15 cellular contexts compared by ENCODE assay signal in the genomic region with DNA sequence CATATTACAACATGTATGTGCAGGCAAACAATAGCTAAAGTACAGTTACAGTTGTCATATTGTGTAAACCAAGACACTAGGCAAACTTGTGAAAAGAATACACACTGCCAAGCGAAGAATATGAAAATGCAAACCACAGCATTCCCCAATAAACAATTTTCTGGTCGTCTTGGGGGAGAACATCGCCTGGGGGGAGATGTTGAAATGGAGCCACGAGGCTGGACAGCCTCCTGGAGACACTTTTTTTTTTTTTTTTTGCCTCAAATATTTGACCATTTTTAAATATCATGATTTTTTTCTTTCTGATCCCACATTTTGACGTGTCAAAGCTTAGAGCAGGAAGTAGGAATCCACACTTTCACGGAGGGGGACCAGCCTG. TPM values are rescaled to one million over a fixed set of nuclear protein-coding genes. Genes with fewer than 3 reads are reported as not detected.
DNase-seq lines count a peak whose midpoint lies in the region; ATAC-seq and TF ChIP-seq lines count a peak whose summit lies in the region.
"Had no signal": no experiment of that assay in that cellular context is flagged by ENCODE, and none has a peak within 500 bp of the region (broad histone marks: within the 10 kb centered on the region; RNA-seq: fewer than 3 reads in every experiment).

No MANE protein-coding gene starts in this region.

- intact Hi-C loops in CD8-positive, alpha-beta T cell (cut with DNase I, micrococcal nuclease), result no loop called here
- intact Hi-C loops in naive thymus-derived CD4-positive, alpha-beta T cell (cut with micrococcal nuclease), result loop anchor here in 1 of 2 donors (1.0 kb wide), 2 partner anchors 116 to 162 kb away; a partner anchor contains a TSS

- ATAC-seq in CD8-positive, alpha-beta T cell, result no peak
- ATAC-seq in HG03159 (IDR thresholded peaks at IDR 0.05; ENCODE audit: unreplicated experiment) (peak; percentile 1), GM19395 (IDR thresholded peaks at IDR 0.05; ENCODE audit: unreplicated experiment) (no peak), GM21825 (IDR thresholded peaks at IDR 0.05; ENCODE audit: unreplicated experiment) (no peak)
- no peak for ATAC-seq in activated naive CD8-positive, alpha-beta T cell treated with anti-CD3 and anti-CD28 coated beads, Interleukin-2, amount 50 U/mL, for 24 hours
- ATAC-seq in naive thymus-derived CD4-positive, alpha-beta T cell, result no peak

- H3K4me1 Mint-ChIP-seq in CD8-positive, alpha-beta T cell (ENCODE audit: low read depth), result peaks cover 14% of the 10 kb centered on the region
- H3K4me1 Mint-ChIP-seq in activated naive CD8-positive, alpha-beta T cell treated with anti-CD3 and anti-CD28 coated beads, Interleukin-2, amount 50 U/mL, for 24 hours, result peaks cover 14% of the 10 kb centered on the region
- H3K4me1 Mint-ChIP-seq in naive thymus-derived CD4-positive, alpha-beta T cell, result peaks cover 8 to 20% (median 14%) of the 10 kb centered on the region in 7 donors

- H3K27ac ChIP-seq in CD8-positive, alpha-beta T cell (ENCODE audit: low read depth, low read length), result no peak overlapping the region
- H3K27ac ChIP-seq in naive thymus-derived CD4-positive, alpha-beta T cell (ENCODE audit: low read depth, low read length), result no peak overlapping the region
- H3K27ac ChIP-seq: C4-2B had no signal

- TF ChIP-seq CTCF in CD8-positive, alpha-beta T cell (IDR thresholded peaks at IDR 0.05), result no peak

- H3K4me3 ChIP-seq in CD8-positive, alpha-beta T cell (ENCODE audit: low read depth, low read length), result peak overlapping the region; percentile 12
- H3K4me3 ChIP-seq in naive thymus-derived CD4-positive, alpha-beta T cell (ENCODE audit: low read length), result peak overlapping the region; percentile 2
- H3K4me3 ChIP-seq: heart right ventricle, mucosa of descending colon had no signal

- H3K27me3 ChIP-seq in CD8-positive, alpha-beta T cell (ENCODE audit: insufficient read depth, low read length), result no peaks in the 10 kb centered on the region
- H3K27me3 ChIP-seq in naive thymus-derived CD4-positive, alpha-beta T cell (ENCODE audit: control insufficient read depth in 2 of 2, insufficient read depth in 2 of 2, low read length in 2 of 2), result peaks cover 0 to 4% of the 10 kb centered on the region in 2 donors

- no peaks in the 10 kb centered on the region for H3K36me3 ChIP-seq in CD8-positive, alpha-beta T cell (ENCODE audit: insufficient read depth, low read length)
- no peaks in the 10 kb centered on the region for H3K36me3 ChIP-seq in naive thymus-derived CD4-positive, alpha-beta T cell (ENCODE audit: control insufficient read depth in 2 of 3, insufficient read depth in 3 of 3, low read length in 3 of 3)

- POLR2A ChIA-PET in CD8-positive, alpha-beta T cell (lab: Charles Lee), result no interaction called here
- POLR2A ChIA-PET in naive thymus-derived CD4-positive, alpha-beta T cell (lab: Charles Lee), result interaction anchor here (0.6 kb wide), 2 partner anchors 74 to 1557 kb away, joined by 3 to 5 read pairs; no protein-coding TSS in a partner anchor

- H3K27me3 Mint-ChIP-seq in CD8-positive, alpha-beta T cell (ENCODE audit: low read depth), result peaks cover 63% of the 10 kb centered on the region
- H3K27me3 Mint-ChIP-seq in activated naive CD8-positive, alpha-beta T cell treated with anti-CD3 and anti-CD28 coated beads, Interleukin-2, amount 50 U/mL, for 24 hours, result peaks cover 71% of the 10 kb centered on the region
- H3K27me3 Mint-ChIP-seq in naive thymus-derived CD4-positive, alpha-beta T cell, result peaks cover 59 to 66% (median 60%) of the 10 kb centered on the region in 5 donors

- DNase-seq in CD8-positive, alpha-beta T cell, result no peak
- no peak for DNase-seq in activated naive CD8-positive, alpha-beta T cell treated with anti-CD3 and anti-CD28 coated beads, Interleukin-2, amount 50 U/mL, for 24 hours
- DNase-seq in naive thymus-derived CD4-positive, alpha-beta T cell, result no peak
- DNase-seq in activated CD4-positive, CD25-positive, alpha-beta regulatory T cell (lab: John Stamatoyannopoulos, UW), result no peak
- no peak for DNase-seq in activated naive CD4-positive, alpha-beta T cell treated with anti-CD3 and anti-CD28 coated beads, Interleukin-2, amount 50 U/mL, for 16 hours
- DNase-seq: anterior cingulate cortex, heart right ventricle, NCI-H1092 treated with DMSO at 0.1 percent for 48 hours, NCI-H526 treated with DMSO at 0.1 percent for 48 hours, SHP77 treated with DMSO at 0.1 percent for 48 hours had no signal

- no peaks in the 10 kb centered on the region for H3K36me3 Mint-ChIP-seq in CD8-positive, alpha-beta T cell
- H3K36me3 Mint-ChIP-seq in activated naive CD8-positive, alpha-beta T cell treated with anti-CD3 and anti-CD28 coated beads, Interleukin-2, amount 50 U/mL, for 24 hours (ENCODE audit: low read depth), result no peaks in the 10 kb centered on the region
- H3K36me3 Mint-ChIP-seq in naive thymus-derived CD4-positive, alpha-beta T cell, result peaks cover 0 to 5% (median 0%) of the 10 kb centered on the region in 5 donors

- no peak overlapping the region for H3K27ac Mint-ChIP-seq in CD8-positive, alpha-beta T cell
- H3K27ac Mint-ChIP-seq in activated naive CD8-positive, alpha-beta T cell treated with anti-CD3 and anti-CD28 coated beads, Interleukin-2, amount 50 U/mL, for 24 hours, result peak overlapping the region; percentile 59
- H3K27ac Mint-ChIP-seq in naive thymus-derived CD4-positive, alpha-beta T cell, result peak overlapping the region in 7 of 9 donors; percentile 31 to 94 (median 84)

- H3K9me3 ChIP-seq in CD8-positive, alpha-beta T cell (ENCODE audit: low read length), result no peaks in the 10 kb centered on the region
- H3K9me3 ChIP-seq in naive thymus-derived CD4-positive, alpha-beta T cell (ENCODE audit: control insufficient read depth in 2 of 3, low read length in 3 of 3), result no peaks in the 10 kb centered on the region
- H3K9me3 ChIP-seq: heart right ventricle, mucosa of descending colon had no signal

- no peaks in the 10 kb centered on the region for H3K9me3 Mint-ChIP-seq in CD8-positive, alpha-beta T cell
- H3K9me3 Mint-ChIP-seq in activated naive CD8-positive, alpha-beta T cell treated with anti-CD3 and anti-CD28 coated beads, Interleukin-2, amount 50 U/mL, for 24 hours, result no peaks in the 10 kb centered on the region
- H3K9me3 Mint-ChIP-seq in naive thymus-derived CD4-positive, alpha-beta T cell, result peaks cover 0 to 2% (median 0%) of the 10 kb centered on the region in 11 donors

- peak overlapping the region; percentile 13 for H3K4me3 Mint-ChIP-seq in CD8-positive, alpha-beta T cell
- H3K4me3 Mint-ChIP-seq in activated naive CD8-positive, alpha-beta T cell treated with anti-CD3 and anti-CD28 coated beads, Interleukin-2, amount 50 U/mL, for 24 hours, result peak overlapping the region; percentile 54
- H3K4me3 Mint-ChIP-seq in naive thymus-derived CD4-positive, alpha-beta T cell, result peak overlapping the region; percentile 67 to 86 (median 78)

- peaks cover 6% of the 10 kb centered on the region for H3K4me1 ChIP-seq in CD8-positive, alpha-beta T cell (ENCODE audit: insufficient read depth, low read length)
- no peaks in the 10 kb centered on the region for H3K4me1 ChIP-seq in naive thymus-derived CD4-positive, alpha-beta T cell (ENCODE audit: control insufficient read depth in 2 of 2, insufficient read depth in 2 of 2, low read length in 2 of 2)

- CTCF ChIA-PET in CD8-positive, alpha-beta T cell (lab: Charles Lee), result interaction anchor here (4.1 kb wide), 1 partner anchor 10 kb away, joined by 20 read pairs; no protein-coding TSS in a partner anchor
- CTCF ChIA-PET in naive thymus-derived CD4-positive, alpha-beta T cell (lab: Charles Lee), result interaction anchor here (2.2 kb wide), 1 partner anchor 10 kb away, joined by 8 read pairs; no protein-coding TSS in a partner anchor

RNA-seq across cellular contexts. Expression of a gene that starts 51.7 kb away (rescaled TPM):
- not detected for total RNA-seq in CD8-positive, alpha-beta T cell
- not detected for total RNA-seq in naive thymus-derived CD4-positive, alpha-beta T cell
- not detected for polyA plus RNA-seq in naive thymus-derived CD4-positive, alpha-beta T cell

Comparison
In these comparisons a context has a peak if more than half of its experiments do, and no peak if none do; other contexts are left out.
1. H3K4me3 Mint-ChIP-seq: peak in every context shown above with its lines; median percentile 78 in naive thymus-derived CD4-positive, alpha-beta T cell; 54 in activated naive CD8-positive, alpha-beta T cell treated with anti-CD3 and anti-CD28 coated beads, Interleukin-2, amount 50 U/mL, for 24 hours; 13 in CD8-positive, alpha-beta T cell.